In genomic region chr6:9397981-9398559, GRCh38 we compare ENCODE assay signal across 10 cellular contexts.
DNase-seq lines count a peak whose midpoint lies in the region; ATAC-seq, FAIRE-seq and TF ChIP-seq lines count a peak whose summit lies in the region.
"Had no signal": no experiment of that assay in that cellular context is flagged by ENCODE, and none has a peak within 500 bp of the region (broad histone marks: within the 10 kb centered on the region; RNA-seq: fewer than 3 reads in every experiment).

No MANE protein-coding gene starts in this region.

- H3K36me3 Mint-ChIP-seq in progenitor cell of endocrine pancreas (ENCODE audit: insufficient read depth) = no peaks in the 10 kb centered on the region
- no peaks in the 10 kb centered on the region for H3K36me3 Mint-ChIP-seq in T-helper 2 cell treated with Interferon-gamma antibody and Interleukin-4, amounts not matched to agents 5 μg/mL and 100 μg/mL, for 36 hours (ENCODE audit: low read depth)
- H3K36me3 Mint-ChIP-seq: immature natural killer cell had no signal

- H3K4me1 Mint-ChIP-seq in progenitor cell of endocrine pancreas (ENCODE audit: low read depth) = peaks cover 11% of the 10 kb centered on the region
- no peaks in the 10 kb centered on the region for H3K4me1 Mint-ChIP-seq in T-helper 2 cell treated with Interferon-gamma antibody and Interleukin-4, amounts not matched to agents 5 μg/mL and 100 μg/mL, for 36 hours (ENCODE audit: low read depth)
- H3K4me1 Mint-ChIP-seq: immature natural killer cell had no signal

- peak; percentile 90 to 94 (median 92) for ATAC-seq in pancreas

- no peaks in the 10 kb centered on the region for H3K9me3 Mint-ChIP-seq in progenitor cell of endocrine pancreas (ENCODE audit: low read depth)
- no peaks in the 10 kb centered on the region for H3K9me3 Mint-ChIP-seq in T-helper 2 cell treated with Interferon-gamma antibody and Interleukin-4, amounts not matched to agents 5 μg/mL and 100 μg/mL, for 36 hours

- peaks cover 28% of the 10 kb centered on the region for H3K27me3 Mint-ChIP-seq in progenitor cell of endocrine pancreas
- H3K27me3 Mint-ChIP-seq in T-helper 2 cell treated with Interferon-gamma antibody and Interleukin-4, amounts not matched to agents 5 μg/mL and 100 μg/mL, for 36 hours (ENCODE audit: low read depth) = no peaks in the 10 kb centered on the region

- DNase-seq in M059J (ENCODE audit: low read depth) (peak; percentile 61), NCI-H345 (lab: John Stamatoyannopoulos, UW) (peak; percentile 72), epithelial cell of esophagus (ENCODE audit: low read depth) (peak; percentile 93), pancreas (peak; percentile 64 to 83 (median 74)), progenitor cell of endocrine pancreas (ENCODE audit: low spot score, unreplicated experiment) (no peak), occipital lobe (lab: John Stamatoyannopoulos, UW) (no peak)
- DNase-seq in T-helper 2 cell treated with Interferon-gamma antibody and Interleukin-4, amounts not matched to agents 5 μg/mL and 100 μg/mL, for 36 hours (ENCODE audit: low spot score) = no peak
- DNase-seq: immature natural killer cell, T1000 had no signal

- WGBS in pancreas, 2 donors = 41 to 45% methylated on average over 10 of the region's 10 CpGs

- peaks cover 15 to 24% (median 16%) of the 10 kb centered on the region in 3 donors for H3K4me1 ChIP-seq in pancreas

- H3K4me3 ChIP-seq in epithelial cell of esophagus (ENCODE audit: low read length) = no peak overlapping the region
- no peak overlapping the region for H3K4me3 ChIP-seq in pancreas

- TF ChIP-seq CTCF in epithelial cell of esophagus (IDR thresholded peaks at IDR 0.05; ENCODE audit: insufficient read depth, low read depth, low read length, missing control alignments) (no peak), pancreas (IDR thresholded peaks at IDR 0.05) (no peak), progenitor cell of endocrine pancreas (IDR thresholded peaks at IDR 0.05; ENCODE audit: unreplicated experiment) (no peak)

- H3K4me3 Mint-ChIP-seq in progenitor cell of endocrine pancreas (ENCODE audit: low read depth) = no peak overlapping the region
- H3K4me3 Mint-ChIP-seq in T-helper 2 cell treated with Interferon-gamma antibody and Interleukin-4, amounts not matched to agents 5 μg/mL and 100 μg/mL, for 36 hours = no peak overlapping the region
- H3K4me3 Mint-ChIP-seq: immature natural killer cell had no signal

- no peaks in the 10 kb centered on the region for H3K9me3 ChIP-seq in pancreas

- H3K27me3 ChIP-seq in pancreas = no peaks in the 10 kb centered on the region

- no peak for FAIRE-seq in pancreas (lab: Jason Lieb, UNC)
- FAIRE-seq: astrocyte had no signal

- intact Hi-C loops in pancreas (cut with DNase I) = no loop called here

- H3K27ac Mint-ChIP-seq in progenitor cell of endocrine pancreas = no peak overlapping the region
- no peak overlapping the region for H3K27ac Mint-ChIP-seq in T-helper 2 cell treated with Interferon-gamma antibody and Interleukin-4, amounts not matched to agents 5 μg/mL and 100 μg/mL, for 36 hours
- H3K27ac Mint-ChIP-seq: immature natural killer cell had no signal

- H3K27ac ChIP-seq in pancreas = peak overlapping the region in 1 of 4 donors; percentile 41

- no peaks in the 10 kb centered on the region for H3K36me3 ChIP-seq in pancreas

Comparison
In these comparisons a context has a peak if more than half of its experiments do, and no peak if none do; other contexts are left out.
1. DNase-seq: peak in M059J (single experiment), NCI-H345 (single experiment), epithelial cell of esophagus (single experiment) and pancreas (6 of 6); none in progenitor cell of endocrine pancreas (single experiment), occipital lobe (single experiment) and T-helper 2 cell treated with Interferon-gamma antibody and Interleukin-4, amounts not matched to agents 5 μg/mL and 100 μg/mL, for 36 hours (single experiment).